ENCODE assay signal across 1 cellular context in genomic region chr1:112674986-112675727, GRCh38.
TF ChIP-seq lines count a peak whose summit lies in the region.

No MANE protein-coding gene starts in this region.

TF ChIP-seq in K562, 482 proteins besides CTCF, POLR2A, EP300 and RAD21 (continued from another document and continues in another):
- TF ChIP-seq ZBTB12 (CRISPR knock-in tag; IDR thresholded peaks at IDR 0.05), result no peak
- no peak for TF ChIP-seq ZNF444 (CRISPR knock-in tag; IDR thresholded peaks at IDR 0.05)
- no peak for TF ChIP-seq TOE1 (IDR thresholded peaks at IDR 0.05; ENCODE audit: borderline replicate concordance)
- 0 out of 2 replicates have a peak, but pooled peaks have one; percentile 20 for TF ChIP-seq TOE1 (CRISPR knock-in tag; IDR thresholded peaks at IDR 0.05; ENCODE audit: borderline replicate concordance, low read depth)
- 0 out of 6 replicates have a peak, but pooled peaks of 1 of the 3 experiments have one; percentile 6 for TF ChIP-seq ZBTB11 (CRISPR knock-in tag; IDR thresholded peaks at IDR 0.05)
- no peak for TF ChIP-seq ZBTB34 (CRISPR knock-in tag; IDR thresholded peaks at IDR 0.05)
- no peak for TF ChIP-seq ZC3H8 (IDR thresholded peaks at IDR 0.05)
- TF ChIP-seq KHSRP (IDR thresholded peaks at IDR 0.05), result no peak
- TF ChIP-seq SIX5 (IDR thresholded peaks at IDR 0.05; ENCODE audit: borderline replicate concordance in 1 of 2, insufficient read depth in 1 of 2, low read depth in 1 of 2, low read length in 2 of 2), result no peak
- peak; percentile 56; the same call in 1 of the 2 replicates for TF ChIP-seq SMAD4 (CRISPR knock-in tag; conservative IDR thresholded peaks at IDR 0.05)
- peak; percentile 49 to 60; a peak in 2 of 4 replicates for TF ChIP-seq NRF1 (conservative IDR thresholded peaks at IDR 0.05 in 1 of 2, IDR thresholded peaks at IDR 0.05 in 1 of 2)
- peak; percentile 11; the same call in 1 of the 2 replicates for TF ChIP-seq EP400 (IDR thresholded peaks at IDR 0.05)
- TF ChIP-seq XRCC3 (IDR thresholded peaks at IDR 0.05), result no peak
- peak; percentile 94 for TF ChIP-seq RBM22 (IDR thresholded peaks at IDR 0.05; ENCODE audit: low read depth, low read length, poor library complexity, severe bottlenecking)
- peak; percentile 23 for TF ChIP-seq RBBP5 (IDR thresholded peaks at IDR 0.05; ENCODE audit: borderline replicate concordance, insufficient read depth, low read length, poor library complexity, severe bottlenecking)
- peak; percentile 8 for TF ChIP-seq HCFC1 (IDR thresholded peaks at IDR 0.05; ENCODE audit: low read depth, low read length)
- TF ChIP-seq GTF2E2 (tag; IDR thresholded peaks at IDR 0.05), result peak; percentile 49; the same call in 1 of the 2 replicates
- TF ChIP-seq SRSF9 (IDR thresholded peaks at IDR 0.05; ENCODE audit: borderline replicate concordance, low read depth, low read length), result no peak
- no peak for TF ChIP-seq ZC3H11A (IDR thresholded peaks at IDR 0.05; ENCODE audit: low read depth, low read length)
- TF ChIP-seq PRMT5 (CRISPR knock-in tag; IDR thresholded peaks at IDR 0.05), result no peak
- peak; percentile 92 for TF ChIP-seq RB1 (IDR thresholded peaks at IDR 0.05; ENCODE audit: low read depth)
- no peak for TF ChIP-seq NELFE (IDR thresholded peaks at IDR 0.05; ENCODE audit: insufficient read depth, insufficient read length)
- TF ChIP-seq RBM25 (IDR thresholded peaks at IDR 0.05; ENCODE audit: low read depth, low read length, severe bottlenecking), result no peak
- TF ChIP-seq ZBTB17 (CRISPR knock-in tag; IDR thresholded peaks at IDR 0.05), result no peak; the same call in 1 of the 2 replicates
- peak; percentile 70 for TF ChIP-seq SIN3B (IDR thresholded peaks at IDR 0.05; ENCODE audit: low read depth)
- no peak for TF ChIP-seq WHSC1 (IDR thresholded peaks at IDR 0.05; ENCODE audit: low read length)
- peak; percentile 23 for TF ChIP-seq TBP (optimal IDR thresholded peaks at IDR 0.05; ENCODE audit: low read depth, low read length)
- peak in 1 of 2 experiments; percentile 31; a peak in 1 of 4 replicates for TF ChIP-seq ZNF639 (CRISPR knock-in tag; conservative IDR thresholded peaks at IDR 0.05 in 1 of 2, IDR thresholded peaks at IDR 0.05 in 1 of 2)
- TF ChIP-seq POLR3A (IDR thresholded peaks at IDR 0.05; ENCODE audit: borderline replicate concordance, extremely low read depth, insufficient read depth, insufficient read length), result no peak
- TF ChIP-seq PHF20 (IDR thresholded peaks at IDR 0.05; ENCODE audit: partially characterized antibody), result peak; percentile 14
- TF ChIP-seq ZNF282 (CRISPR knock-in tag; IDR thresholded peaks at IDR 0.05), result peak; percentile 95
- no peak for TF ChIP-seq PTTG1 (tag; IDR thresholded peaks at IDR 0.05; ENCODE audit: low read depth)
- no peak for TF ChIP-seq NFIX (CRISPR knock-in tag; IDR thresholded peaks at IDR 0.05; ENCODE audit: low read depth)
- no peak for TF ChIP-seq ZBTB43 (CRISPR knock-in tag; IDR thresholded peaks at IDR 0.05)
- TF ChIP-seq YY1 (IDR thresholded peaks at IDR 0.05; ENCODE audit: borderline replicate concordance in 1 of 3, control insufficient read depth in 1 of 3, extremely low read depth in 1 of 3, insufficient read depth in 3 of 3, insufficient read length in 1 of 3, insufficient replicate concordance in 2 of 3, low read depth in 1 of 3, low read length in 2 of 3), result peak in 2 of 3 experiments; percentile 39 to 64
- 0 out of 2 replicates have a peak, but pooled peaks have one; percentile 48 for TF ChIP-seq ZNF740 (CRISPR knock-in tag; IDR thresholded peaks at IDR 0.05)
- no peak; a peak in 1 of 4 replicates for TF ChIP-seq ZNF740 (tag; IDR thresholded peaks at IDR 0.05)
- peak; percentile 73; the same call in 1 of the 2 replicates for TF ChIP-seq ZFX (CRISPR knock-in tag; IDR thresholded peaks at IDR 0.05)
- TF ChIP-seq MCM3 (IDR thresholded peaks at IDR 0.05), result no peak
- TF ChIP-seq ZSCAN29 (IDR thresholded peaks at IDR 0.05), result no peak
- no peak for TF ChIP-seq FOXA1 (IDR thresholded peaks at IDR 0.05; ENCODE audit: borderline replicate concordance)
- TF ChIP-seq ZNF280A (IDR thresholded peaks at IDR 0.05; ENCODE audit: low read depth, partially characterized antibody), result no peak
- TF ChIP-seq XRCC4 (IDR thresholded peaks at IDR 0.05; ENCODE audit: extremely low read depth, insufficient read depth, insufficient read length), result no peak
- TF ChIP-seq SAP30 (IDR thresholded peaks at IDR 0.05; ENCODE audit: borderline replicate concordance, insufficient read depth, low read depth, low read length, poor library complexity, severe bottlenecking), result no peak
- peak; percentile 91 for TF ChIP-seq CCNT2 (IDR thresholded peaks at IDR 0.05; ENCODE audit: borderline replicate concordance, extremely low read depth, insufficient read length, low read depth, low read length)
- TF ChIP-seq POLR2AphosphoS5 (IDR thresholded peaks at IDR 0.05; ENCODE audit: control insufficient read depth, insufficient read depth, low read depth, low read length), result peak; percentile 47; the same call in 1 of the 2 replicates
- no peak for TF ChIP-seq KLF10 (CRISPR knock-in tag; IDR thresholded peaks at IDR 0.05)
- TF ChIP-seq GATAD2A (IDR thresholded peaks at IDR 0.05), result 0 out of 2 replicates have a peak, but pooled peaks have one; percentile 6
- peak; percentile 36; the same call in 1 of the 2 replicates for TF ChIP-seq CHD2 (IDR thresholded peaks at IDR 0.05; ENCODE audit: low read depth, low read length)
- no peak for TF ChIP-seq ZNF23 (CRISPR knock-in tag; IDR thresholded peaks at IDR 0.05)
- TF ChIP-seq U2AF1 (optimal IDR thresholded peaks at IDR 0.05; ENCODE audit: low read depth, low read length), result peak; percentile 77
- TF ChIP-seq RBFOX2 (IDR thresholded peaks at IDR 0.05; ENCODE audit: low read depth, low read length), result peak; percentile 88
- no peak for TF ChIP-seq HLTF (IDR thresholded peaks at IDR 0.05)
- TF ChIP-seq POLR2G (IDR thresholded peaks at IDR 0.05; ENCODE audit: low read depth, low read length), result peak; percentile 90
- no peak for TF ChIP-seq CBX3 (IDR thresholded peaks at IDR 0.05; ENCODE audit: borderline replicate concordance in 1 of 2, low read length in 2 of 2)
- TF ChIP-seq JUN (IDR thresholded peaks at IDR 0.05; ENCODE audit: borderline replicate concordance, low read depth, low read length), result no peak
- 0 out of 2 replicates have a peak, but pooled peaks have one; percentile 82 for TF ChIP-seq JUN (CRISPR knock-in tag; IDR thresholded peaks at IDR 0.05; ENCODE audit: borderline replicate concordance)
- no peak for TF ChIP-seq ATF7 (IDR thresholded peaks at IDR 0.05)
- no peak for TF ChIP-seq CEBPB (tag; IDR thresholded peaks at IDR 0.05)
- TF ChIP-seq THAP7 (CRISPR knock-in tag; IDR thresholded peaks at IDR 0.05), result no peak
- no peak for TF ChIP-seq CBX2 (IDR thresholded peaks at IDR 0.05; ENCODE audit: insufficient read depth, low read length, poor library complexity, severe bottlenecking)
- no peak for TF ChIP-seq KDM4B (IDR thresholded peaks at IDR 0.05; ENCODE audit: borderline replicate concordance in 2 of 2, low read depth in 1 of 2)
- TF ChIP-seq E2F1 (CRISPR knock-in tag; IDR thresholded peaks at IDR 0.05), result 0 out of 2 replicates have a peak, but pooled peaks have one; percentile 54
